8 cellular contexts compared by ENCODE assay signal in genomic region chr5:151757233-151758140, GRCh38. TPM values are rescaled to one million over a fixed set of nuclear protein-coding genes. Genes with fewer than 3 reads are reported as not detected.
DNase-seq lines count a peak whose midpoint lies in the region; ATAC-seq, FAIRE-seq and TF ChIP-seq lines count a peak whose summit lies in the region.

No MANE protein-coding gene starts in this region.

- BruUV-seq in Calu3 (replicated peaks; lab: Mats Ljungman, UMichigan) (no TSS peak), MCF 10A (replicated peaks; lab: Mats Ljungman, UMichigan) (no TSS peak)

- H3K36me3 ChIP-seq in HAP-1 (replicated peaks) (peaks cover 4% of the 10 kb centered on the region; the same call in 1 of the 2 replicates), RWPE2 (ENCODE audit: low read depth) (peaks cover 11% of the 10 kb centered on the region), right lobe of liver (no peaks in the 10 kb centered on the region), subcutaneous abdominal adipose tissue (ENCODE audit: control insufficient read depth in 5 of 5, insufficient read depth in 5 of 5, low read length in 5 of 5) (no peaks in the 10 kb centered on the region)

- H3K36me3 Mint-ChIP-seq in Calu3 (ENCODE audit: insufficient read depth, unreplicated experiment) = peaks cover 55% of the 10 kb centered on the region
- peaks cover 9% of the 10 kb centered on the region for H3K36me3 Mint-ChIP-seq in MCF 10A (ENCODE audit: insufficient read depth, unreplicated experiment)

- no peaks in the 10 kb centered on the region for H3K27me3 ChIP-seq in HAP-1 (ENCODE audit: low read depth)
- H3K27me3 ChIP-seq in RWPE2 (ENCODE audit: insufficient read depth, poor library complexity, severe bottlenecking) = no peaks in the 10 kb centered on the region
- H3K27me3 ChIP-seq in right lobe of liver = no peaks in the 10 kb centered on the region
- H3K27me3 ChIP-seq in subcutaneous abdominal adipose tissue (ENCODE audit: control insufficient read depth in 5 of 5, insufficient read depth in 4 of 5, low read length in 5 of 5) = no peaks in the 10 kb centered on the region

- H3K9ac ChIP-seq in subcutaneous abdominal adipose tissue (ENCODE audit: low read length in 5 of 5) = peak overlapping the region; percentile 81 to 94 (median 88)

- POLR2A ChIA-PET in MCF 10A (lab: Yijun Ruan, JAX) = interaction anchor here (0.7 to 7.2 kb wide), 6 partner anchors 9 to 1920 kb away, joined by 3 to 162 read pairs (median 10); partner anchors contain the start of gene G3BP1

- DNase-seq in Calu3 = peak; percentile 33
- no peak for DNase-seq in HAP-1 (ENCODE audit: low spot score in 2 of 2)
- no peak for DNase-seq in RWPE2 (ENCODE audit: low spot score)
- DNase-seq in MCF 10A (ENCODE audit: unreplicated experiment) = no peak
- DNase-seq in right lobe of liver = no peak
- DNase-seq in RCC 7860 (ENCODE audit: low spot score) = no peak

- H3K4me3 Mint-ChIP-seq in Calu3 (ENCODE audit: low read depth, unreplicated experiment) (peak overlapping the region; percentile 89), MCF 10A (ENCODE audit: unreplicated experiment) (peak overlapping the region; percentile 85)

- ATAC-seq in RWPE2 (ENCODE audit: low read depth) (peak; percentile 33), right lobe of liver (peak in 3 of 4 donors; percentile 1 to 12 (median 3)), GM21786 (IDR thresholded peaks at IDR 0.05; ENCODE audit: unreplicated experiment) (no peak)

- H3K27me3 Mint-ChIP-seq in Calu3 (ENCODE audit: unreplicated experiment) (no peaks in the 10 kb centered on the region), MCF 10A (ENCODE audit: insufficient read depth, unreplicated experiment) (no peaks in the 10 kb centered on the region)

- H3K4me3 ChIP-seq in HAP-1 (peak overlapping the region; percentile 87), RWPE2 (ENCODE audit: severe bottlenecking) (peak overlapping the region; percentile 58), right lobe of liver (peak overlapping the region; percentile 75 to 90 (median 82)), subcutaneous abdominal adipose tissue (ENCODE audit: low read depth in 1 of 5, low read length in 5 of 5) (peak overlapping the region; percentile 83 to 92 (median 88))

- H3K27ac ChIP-seq in RWPE2 (ENCODE audit: poor library complexity, severe bottlenecking) (peak overlapping the region; percentile 50), right lobe of liver (peak overlapping the region; percentile 81 to 97 (median 84)), subcutaneous abdominal adipose tissue (ENCODE audit: low read depth, low read length) (peak overlapping the region; percentile 80)

- WGBS in right lobe of liver (ENCODE audit: insufficient coverage, low coverage, low lambda C conversion rate, missing lambda C conversion rate) = 11% methylated on average over 7 of the region's 9 CpGs

- CTCF ChIA-PET in Calu3 (lab: Charles Lee) (interaction anchor here (0.7 to 1.2 kb wide), 4 partner anchors 11 to 16 kb away, joined by 3 to 4 read pairs (median 3); no protein-coding TSS in a partner anchor), MCF 10A (lab: Yijun Ruan, JAX) (interaction anchor here (0.6 to 12.7 kb wide), 14 partner anchors 9 to 385 kb away, joined by 3 to 159 read pairs (median 4); partner anchors contain the start of genes G3BP1 and SLC36A1)

- TF ChIP-seq CTCF in Calu3 (IDR thresholded peaks at IDR 0.05; ENCODE audit: unreplicated experiment) (no peak), RWPE2 (IDR thresholded peaks at IDR 0.05; ENCODE audit: poor library complexity, severe bottlenecking) (no peak), MCF 10A (IDR thresholded peaks at IDR 0.05; ENCODE audit: unreplicated experiment) (no peak), right lobe of liver (IDR thresholded peaks at IDR 0.05) (no peak)

- H3K4me1 ChIP-seq in HAP-1 = peaks cover 9% of the 10 kb centered on the region; the same call in 1 of the 2 replicates
- peaks cover 19% of the 10 kb centered on the region for H3K4me1 ChIP-seq in RWPE2 (ENCODE audit: insufficient read depth, poor library complexity, severe bottlenecking)
- peaks cover 0 to 47% (median 13%) of the 10 kb centered on the region in 4 donors for H3K4me1 ChIP-seq in right lobe of liver
- peaks cover 3 to 46% (median 36%) of the 10 kb centered on the region in 5 donors for H3K4me1 ChIP-seq in subcutaneous abdominal adipose tissue (ENCODE audit: control insufficient read depth in 5 of 5, insufficient read depth in 5 of 5, low read length in 5 of 5)

- intact Hi-C loops in Calu3 (cut with micrococcal nuclease; ENCODE audit: unreplicated experiment) (no loop called here), MCF 10A (cut with micrococcal nuclease) (no loop called here), right lobe of liver (cut with DNase I) (no loop called here)

- H3K9me3 Mint-ChIP-seq in Calu3 (ENCODE audit: low read depth, unreplicated experiment) = no peaks in the 10 kb centered on the region
- no peaks in the 10 kb centered on the region for H3K9me3 Mint-ChIP-seq in MCF 10A (ENCODE audit: unreplicated experiment)

- H3K27ac Mint-ChIP-seq in Calu3 (ENCODE audit: unreplicated experiment) = peak overlapping the region; percentile 74
- H3K27ac Mint-ChIP-seq in MCF 10A (ENCODE audit: low read depth, unreplicated experiment) = peak overlapping the region; percentile 90

- in situ Hi-C loops in HAP-1 (cut with MboI; ENCODE audit: low sequenced_read_pairs) = no loop called here

- H3K9me3 ChIP-seq in HAP-1 = no peaks in the 10 kb centered on the region
- no peaks in the 10 kb centered on the region for H3K9me3 ChIP-seq in RWPE2 (ENCODE audit: severe bottlenecking)
- H3K9me3 ChIP-seq in right lobe of liver = no peaks in the 10 kb centered on the region
- H3K9me3 ChIP-seq in subcutaneous abdominal adipose tissue (ENCODE audit: control insufficient read depth in 5 of 5, low read length in 5 of 5) = peaks cover 0 to 4% (median 0%) of the 10 kb centered on the region in 5 donors

- TF ChIP-seq POLR2A in right lobe of liver (IDR thresholded peaks at IDR 0.05) = no peak

- FAIRE-seq in RCC 7860 (lab: Jason Lieb, UNC) = no peak

- H3K4me1 Mint-ChIP-seq in Calu3 (ENCODE audit: low read depth, unreplicated experiment) = peaks cover 45% of the 10 kb centered on the region
- peaks cover 29% of the 10 kb centered on the region for H3K4me1 Mint-ChIP-seq in MCF 10A (ENCODE audit: insufficient read depth, unreplicated experiment)

RNA-seq across cellular contexts. Expression of gene ATOX1, which starts 0.9 kb away (rescaled TPM):
- total RNA-seq in Calu3 (2022) = 204 and 239 TPM in 2 replicates
- 155 and 168 TPM in 2 replicates for total RNA-seq in MCF 10A (2022)
- total RNA-seq in right lobe of liver = 100 to 1,000 TPM in 3 of 6 experiments, 10 to 100 TPM in 3; 83.1 to 177 (median 96.7) TPM

RNA-seq across cellular contexts. Expression of gene G3BP1, which starts 14.3 kb away (rescaled TPM):
- total RNA-seq in Calu3 (2022) (356 and 393 TPM in 2 replicates), MCF 10A (2022) (279 and 282 TPM in 2 replicates), right lobe of liver (100 to 1,000 TPM in 2 of 6 experiments, 10 to 100 TPM in 4; 63.9 to 107 (median 94.5) TPM)
